Comparison of ENCODE assay signal across 17 cellular contexts in genomic region chr12:11623382-11623781, GRCh38. TPM values are rescaled to one million over a fixed set of nuclear protein-coding genes. Genes with fewer than 3 reads are reported as not detected.
DNase-seq lines count a peak whose midpoint lies in the region; ATAC-seq, FAIRE-seq and TF ChIP-seq lines count a peak whose summit lies in the region.
"Had no signal": no experiment of that assay in that cellular context is flagged by ENCODE, and none has a peak within 500 bp of the region (broad histone marks: within the 10 kb centered on the region; RNA-seq: fewer than 3 reads in every experiment).

No MANE protein-coding gene starts in this region.

- H3K4me1 ChIP-seq in astrocyte (ENCODE audit: insufficient read depth, low read length) (no peaks in the 10 kb centered on the region), mesenchymal stem cell (ENCODE audit: control insufficient read depth, insufficient read depth, low read depth, low read length) (no peaks in the 10 kb centered on the region), Karpas-422 (ENCODE audit: low read length) (peaks cover 5% of the 10 kb centered on the region; the same call in 1 of the 2 replicates), SK-N-SH (ENCODE audit: control insufficient read depth in 1 of 2, insufficient read depth in 2 of 2, low read depth in 1 of 2, low read length in 1 of 2) (no peaks in the 10 kb centered on the region; a peak in 1 of 4 replicates)

- CTCF ChIA-PET in SK-N-SH (lab: Yijun Ruan, JAX) = interaction anchor here (0.6 to 1.8 kb wide), 10 partner anchors 8 to 409 kb away, joined by 3 to 12 read pairs (median 4); no protein-coding TSS in a partner anchor

- H3K23ac ChIP-seq in mesenchymal stem cell (ENCODE audit: low read length in 2 of 2) = no peak overlapping the region

- no peak overlapping the region for H3K4me2 ChIP-seq in astrocyte (ENCODE audit: low read length)
- H3K4me2 ChIP-seq in mesenchymal stem cell (ENCODE audit: low read length, poor library complexity, severe bottlenecking) = no peak overlapping the region
- H3K4me2 ChIP-seq in Karpas-422 (ENCODE audit: low read depth, low read length, poor library complexity, severe bottlenecking) = no peak overlapping the region
- no peak overlapping the region for H3K4me2 ChIP-seq in SK-N-SH

- WGBS in mesenchymal stem cell = no CpG with 5 or more reads among the region's 4 CpGs
- 64% methylated on average over 4 of the region's 4 CpGs for WGBS in SK-N-SH (ENCODE audit: low lambda C conversion rate)

- H4K91ac ChIP-seq in mesenchymal stem cell (ENCODE audit: low read length) = no peak overlapping the region

- no peak for TF ChIP-seq EP300 in SK-N-SH (IDR thresholded peaks at IDR 0.05; ENCODE audit: borderline replicate concordance in 1 of 2, low read depth in 1 of 2, low read length in 1 of 2)

- TF ChIP-seq CTCF in astrocyte (IDR thresholded peaks at IDR 0.05; ENCODE audit: insufficient read depth, low read depth, low read length) (no peak), SK-N-SH (IDR thresholded peaks at IDR 0.05) (no peak)

- no peak overlapping the region for H2BK12ac ChIP-seq in mesenchymal stem cell (ENCODE audit: low read length in 2 of 2)

- H3K4me1 Mint-ChIP-seq in astrocyte (ENCODE audit: low read depth, unreplicated experiment) = peaks cover 9% of the 10 kb centered on the region
- H3K4me1 Mint-ChIP-seq in activated naive CD8-positive, alpha-beta T cell treated with anti-CD3 and anti-CD28 coated beads, Interleukin-2, amount 50 U/mL, for 24 hours = peaks cover 3% of the 10 kb centered on the region

- H3K27ac ChIP-seq in astrocyte (ENCODE audit: low read depth, low read length) (no peak overlapping the region), mesenchymal stem cell (ENCODE audit: low read length, poor library complexity, severe bottlenecking) (no peak overlapping the region), Karpas-422 (ENCODE audit: low read length) (no peak overlapping the region), SK-N-SH (ENCODE audit: low read depth in 2 of 2, low read length in 1 of 2) (no peak overlapping the region)
- H3K27ac ChIP-seq: SK-N-MC had no signal

- no peak for TF ChIP-seq RAD21 in SK-N-SH (IDR thresholded peaks at IDR 0.05; ENCODE audit: low read length)

- in situ Hi-C loops in KBM-7 (cut with MboI; ENCODE audit: low pct_unique_long_range_greater_than_20kb, low sequenced_read_pairs) = no loop called here

- H3K36me3 ChIP-seq in astrocyte (ENCODE audit: insufficient read depth, low read length) (no peaks in the 10 kb centered on the region), mesenchymal stem cell (ENCODE audit: control insufficient read depth in 1 of 2, insufficient read depth in 2 of 2, low read depth in 1 of 2, low read length in 2 of 2) (no peaks in the 10 kb centered on the region), Karpas-422 (ENCODE audit: insufficient read depth, low read length) (no peaks in the 10 kb centered on the region), SK-N-SH (replicated peaks in 1 of 2; ENCODE audit: control insufficient read depth in 1 of 2, insufficient read depth in 2 of 2, low read length in 1 of 2) (no peaks in the 10 kb centered on the region)

- ATAC-seq in activated naive CD8-positive, alpha-beta T cell treated with anti-CD3 and anti-CD28 coated beads, Interleukin-2, amount 50 U/mL, for 24 hours = no peak
- ATAC-seq in HG03095 (IDR thresholded peaks at IDR 0.05; ENCODE audit: unreplicated experiment) = no peak
- ATAC-seq: activated T-cell treated with anti-CD3 and anti-CD28 coated beads, Interleukin-2, amount 50 U/mL, for 4 hours had no signal

- no peaks in the 10 kb centered on the region for H3K27me3 Mint-ChIP-seq in astrocyte (ENCODE audit: low read depth, unreplicated experiment)
- H3K27me3 Mint-ChIP-seq in activated naive CD8-positive, alpha-beta T cell treated with anti-CD3 and anti-CD28 coated beads, Interleukin-2, amount 50 U/mL, for 24 hours = no peaks in the 10 kb centered on the region

- H3K9me2 ChIP-seq in Karpas-422 (replicated peaks; ENCODE audit: insufficient read depth, low read length) (no peaks in the 10 kb centered on the region), SK-N-SH (no peaks in the 10 kb centered on the region)

- H3K27me3 ChIP-seq in astrocyte (ENCODE audit: insufficient read depth, low read length) = no peaks in the 10 kb centered on the region
- no peaks in the 10 kb centered on the region for H3K27me3 ChIP-seq in mesenchymal stem cell (ENCODE audit: control insufficient read depth in 1 of 2, insufficient read depth in 1 of 2, low read length in 2 of 2)
- H3K27me3 ChIP-seq in Karpas-422 (ENCODE audit: low read length) = no peaks in the 10 kb centered on the region
- no peaks in the 10 kb centered on the region for H3K27me3 ChIP-seq in SK-N-SH (ENCODE audit: insufficient read depth)

- no peak overlapping the region for H3K4ac ChIP-seq in mesenchymal stem cell (ENCODE audit: low read depth in 1 of 2, low read length in 2 of 2)

- POLR2A ChIA-PET in SK-N-SH (lab: Yijun Ruan, JAX) = no interaction called here

- H3K9ac ChIP-seq in astrocyte (ENCODE audit: low read length) (no peak overlapping the region), mesenchymal stem cell (ENCODE audit: low read length) (no peak overlapping the region), Karpas-422 (ENCODE audit: low read length) (no peak overlapping the region), SK-N-SH (no peak overlapping the region)

- no peak overlapping the region for H2BK15ac ChIP-seq in mesenchymal stem cell (ENCODE audit: low read depth, poor library complexity, severe bottlenecking)

- H3K18ac ChIP-seq in mesenchymal stem cell (ENCODE audit: low read depth in 1 of 2, low read length in 2 of 2) = no peak overlapping the region

- H4K20me1 ChIP-seq in astrocyte (ENCODE audit: insufficient read depth, low read length) (no peaks in the 10 kb centered on the region), Karpas-422 (ENCODE audit: insufficient read depth, low read depth, low read length) (no peaks in the 10 kb centered on the region), SK-N-SH (ENCODE audit: insufficient read depth) (no peaks in the 10 kb centered on the region)

- H3K14ac ChIP-seq in mesenchymal stem cell (ENCODE audit: low read length in 2 of 2) = no peak overlapping the region

- no peak overlapping the region for H2AFZ ChIP-seq in astrocyte (ENCODE audit: low read depth, low read length)
- H2AFZ ChIP-seq in mesenchymal stem cell (ENCODE audit: low read depth, low read length) = no peak overlapping the region
- no peak overlapping the region; the same call in 1 of the 2 replicates for H2AFZ ChIP-seq in Karpas-422 (ENCODE audit: low read length)
- H2AFZ ChIP-seq in SK-N-SH (ENCODE audit: low read depth) = no peak overlapping the region

- FAIRE-seq in astrocyte (lab: Jason Lieb, UNC) = peak; percentile 26
- FAIRE-seq: HTR-8/SVneo had no signal

- H3K9me3 Mint-ChIP-seq in astrocyte (ENCODE audit: unreplicated experiment) = peaks cover 2% of the 10 kb centered on the region
- H3K9me3 Mint-ChIP-seq in activated naive CD8-positive, alpha-beta T cell treated with anti-CD3 and anti-CD28 coated beads, Interleukin-2, amount 50 U/mL, for 24 hours = no peaks in the 10 kb centered on the region
- H3K9me3 Mint-ChIP-seq: activated T-cell treated with anti-CD3 and anti-CD28 coated beads, Interleukin-2, amount 50 U/mL, for 4 hours had no signal

- no peak overlapping the region for H4K8ac ChIP-seq in mesenchymal stem cell (ENCODE audit: low read length)

- H3K79me2 ChIP-seq in astrocyte (ENCODE audit: insufficient read depth, low read length) (no peaks in the 10 kb centered on the region), Karpas-422 (ENCODE audit: low read length) (no peaks in the 10 kb centered on the region), SK-N-SH (ENCODE audit: insufficient read depth) (no peaks in the 10 kb centered on the region)

- H3K4me3 Mint-ChIP-seq in astrocyte (ENCODE audit: unreplicated experiment) = no peak overlapping the region
- no peak overlapping the region for H3K4me3 Mint-ChIP-seq in activated naive CD8-positive, alpha-beta T cell treated with anti-CD3 and anti-CD28 coated beads, Interleukin-2, amount 50 U/mL, for 24 hours
- H3K4me3 Mint-ChIP-seq: activated T-cell treated with anti-CD3 and anti-CD28 coated beads, Interleukin-2, amount 50 U/mL, for 4 hours had no signal

- H3K4me3 ChIP-seq in astrocyte (ENCODE audit: insufficient read depth, low read depth, low read length) (no peak overlapping the region), mesenchymal stem cell (ENCODE audit: insufficient read depth in 1 of 2, low read depth in 1 of 2, low read length in 2 of 2) (no peak overlapping the region), Karpas-422 (ENCODE audit: low read length) (no peak overlapping the region), SK-N-SH (ENCODE audit: low read depth in 2 of 2, low read length in 1 of 2) (no peak overlapping the region)
- H3K4me3 ChIP-seq: SK-N-MC had no signal

- no peaks in the 10 kb centered on the region for H3K36me3 Mint-ChIP-seq in astrocyte (ENCODE audit: low read depth, unreplicated experiment)
- H3K36me3 Mint-ChIP-seq in activated naive CD8-positive, alpha-beta T cell treated with anti-CD3 and anti-CD28 coated beads, Interleukin-2, amount 50 U/mL, for 24 hours (ENCODE audit: low read depth) = no peaks in the 10 kb centered on the region

- H3K9me3 ChIP-seq in astrocyte (ENCODE audit: insufficient read depth, low read depth, low read length) (no peaks in the 10 kb centered on the region), mesenchymal stem cell (ENCODE audit: control insufficient read depth, low read length) (no peaks in the 10 kb centered on the region), Karpas-422 (ENCODE audit: low read length) (no peaks in the 10 kb centered on the region), SK-N-SH (no peaks in the 10 kb centered on the region)

- H2BK5ac ChIP-seq in mesenchymal stem cell (ENCODE audit: low read depth, low read length, poor library complexity, severe bottlenecking) = no peak overlapping the region

- no peak overlapping the region for H2AK5ac ChIP-seq in mesenchymal stem cell (ENCODE audit: low read length, severe bottlenecking)

- H3F3A ChIP-seq in SK-N-SH (replicated peaks; ENCODE audit: insufficient read depth) = no peaks in the 10 kb centered on the region

- no peak overlapping the region for H3K27ac Mint-ChIP-seq in astrocyte (ENCODE audit: unreplicated experiment)
- H3K27ac Mint-ChIP-seq in activated naive CD8-positive, alpha-beta T cell treated with anti-CD3 and anti-CD28 coated beads, Interleukin-2, amount 50 U/mL, for 24 hours = no peak overlapping the region

- no peaks in the 10 kb centered on the region for H3K79me1 ChIP-seq in mesenchymal stem cell (replicated peaks; ENCODE audit: low read length, poor library complexity, severe bottlenecking)

- peak; percentile 29 to 58 for DNase-seq in AML-193 (lab: John Stamatoyannopoulos, UW)
- DNase-seq in KBM-7 = peak; percentile 55
- DNase-seq in astrocyte (ENCODE audit: low read depth) = peak; percentile 16
- peak; percentile 76 for DNase-seq in mesenchymal stem cell
- no peak for DNase-seq in activated naive CD8-positive, alpha-beta T cell treated with anti-CD3 and anti-CD28 coated beads, Interleukin-2, amount 50 U/mL, for 24 hours
- DNase-seq in Karpas-422 = no peak
- no peak for DNase-seq in SK-N-SH
- DNase-seq: activated CD4-positive, alpha-beta T cell treated with anti-CD3 and anti-CD28 coated beads for 1 hour; activated T-cell treated with anti-CD3 and anti-CD28 coated beads, Interleukin-2, amount 50 U/mL, for 4 hours; aorta; effector CD8-positive, alpha-beta T cell; HCEC 1CT; NCI-H69; occipital lobe had no signal

- H2BK120ac ChIP-seq in mesenchymal stem cell (ENCODE audit: low read depth, low read length) = no peak overlapping the region

RNA-seq across cellular contexts. Expression of gene ETV6, which starts 26.1 kb away (rescaled TPM):
- total RNA-seq in astrocyte = 41.2 and 44.6 TPM in 2 replicates
- 10.9 TPM for polyA plus RNA-seq in mesenchymal stem cell (2013, experiment 1 of 2)
- 10.4 TPM for polyA plus RNA-seq in mesenchymal stem cell (2013, experiment 2 of 2)
- total RNA-seq in Karpas-422 (2014; rRNA removed; shearing (Covaris generic); ENCODE audit: low replicate concordance) = 0.54 and 1.0 TPM in 2 replicates
- polyA plus RNA-seq in SK-N-SH (2012; rRNA removed) = 4.0 and 5.2 TPM in 2 replicates
- 3.2 and 3.9 TPM in 2 replicates for polyA plus RNA-seq in SK-N-SH (2012; cell fraction: cytosol; rRNA removed)
- 15.1 and 20.2 TPM in 2 replicates for polyA plus RNA-seq in SK-N-SH (2012; cell fraction: nucleus; rRNA removed)

Comparison
In these comparisons a context has a peak if more than half of its experiments do, and no peak if none do; other contexts are left out.
1. DNase-seq: peak in AML-193 (2 of 2), KBM-7 (single experiment), astrocyte (single experiment) and mesenchymal stem cell (single experiment); none in activated naive CD8-positive, alpha-beta T cell treated with anti-CD3 and anti-CD28 coated beads, Interleukin-2, amount 50 U/mL, for 24 hours (single experiment), Karpas-422 (single experiment) and SK-N-SH (single experiment).
2. RNA of gene ETV6, which starts 26.1 kb away (total RNA-seq): 41.2 to 44.6 TPM in astrocyte; 0.54 to 1.0 TPM in Karpas-422; every median in the first group is over 10 times any median in the second.